In genomic region chr20:61871160-61871559, GRCh38 we compare ENCODE assay signal across 26 cellular contexts.
"Had no signal": no experiment of that assay in that cellular context is flagged by ENCODE, and none has a peak within 500 bp of the region (broad histone marks: within the 10 kb centered on the region; RNA-seq: fewer than 3 reads in every experiment).

No MANE protein-coding gene starts in this region.

- DNase-seq: colonic mucosa; cortex of kidney; effector CD8-positive, alpha-beta T cell; effector memory CD8-positive, alpha-beta T cell; endodermal cell; erythroblast; esophagus squamous epithelium; foreskin fibroblast; hypothalamus; immature natural killer cell; islet precursor cell; kidney; kidney glomerular epithelial cell; left ventricle myocardium superior; lower lobe of right lung; mesenchymal stem cell; naive B cell had no signal

- H3K79me2 ChIP-seq: hepatocyte had no signal

- FAIRE-seq: endometrium, frontal cortex, kidney had no signal

- H3K4me2 ChIP-seq: hepatocyte had no signal

- ATAC-seq: effector memory CD8-positive, alpha-beta T cell; esophagus mucosa; gastroesophageal sphincter; heart left ventricle; left lung; left ventricle myocardium superior; lower lobe of right lung; mucosa of descending colon had no signal

- H3K27ac ChIP-seq: colonic mucosa, epithelial cell of prostate, esophagus squamous epithelium, gastroesophageal sphincter, heart left ventricle, hepatocyte, left lung, lower lobe of right lung had no signal

- H3K27me3 ChIP-seq: colonic mucosa, hepatocyte had no signal

- H3K4me3 ChIP-seq: colonic mucosa, esophagus squamous epithelium, gastroesophageal sphincter, heart left ventricle, hepatocyte, left lung, lower lobe of right lung, mucosa of descending colon had no signal

- H3K9me3 ChIP-seq: colonic mucosa, esophagus squamous epithelium, lower lobe of right lung, mucosa of descending colon had no signal

- H3K4me1 ChIP-seq: colonic mucosa, gastroesophageal sphincter, heart left ventricle, left lung, lower lobe of right lung had no signal

- H2AFZ ChIP-seq: hepatocyte had no signal

- H3K36me3 ChIP-seq: colonic mucosa, esophagus squamous epithelium, gastroesophageal sphincter, heart left ventricle, left lung, lower lobe of right lung had no signal
